ENCODE assay signal across 8 cellular contexts in the genomic region with DNA sequence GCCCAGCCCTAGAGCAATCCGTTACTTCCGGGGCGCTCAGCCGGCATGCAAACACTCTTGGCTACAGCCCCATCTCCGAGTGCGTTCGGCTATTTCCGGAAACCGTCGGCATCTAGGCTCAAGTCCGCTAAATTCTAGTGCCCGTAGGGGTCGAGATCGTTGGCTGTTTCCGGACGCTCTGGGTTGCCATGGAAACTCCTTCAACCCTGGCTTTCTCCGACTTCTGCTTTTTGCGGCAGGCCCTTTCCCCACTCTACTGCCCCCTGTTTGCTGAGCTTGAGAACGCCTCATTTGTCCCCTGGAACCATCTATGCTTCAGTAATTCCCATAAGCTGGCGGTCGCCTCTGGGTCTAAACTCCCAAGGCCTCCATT. TPM values are rescaled to one million over a fixed set of nuclear protein-coding genes. Genes with fewer than 3 reads are reported as not detected.
DNase-seq lines count a peak whose midpoint lies in the region; ATAC-seq and TF ChIP-seq lines count a peak whose summit lies in the region.

No MANE protein-coding gene starts in this region.

- no peaks in the 10 kb centered on the region for H3K4me1 ChIP-seq in endodermal cell (ENCODE audit: control insufficient read depth, insufficient read depth, low read length)

- TF ChIP-seq CTCF in Calu3 (IDR thresholded peaks at IDR 0.05; ENCODE audit: unreplicated experiment) (no peak), endodermal cell (conservative IDR thresholded peaks at IDR 0.05) (peak; percentile 83)

- 0 to 1% methylated on average over 18 to 21 of the region's 21 CpGs for WGBS in endodermal cell (ENCODE audit: insufficient coverage in 1 of 2, insufficient read length in 1 of 2), 2 experiments

- H3K27ac Mint-ChIP-seq in Calu3 (ENCODE audit: unreplicated experiment) (peak overlapping the region; percentile 96), endodermal cell (peak overlapping the region; percentile 98)

- H3K4me3 Mint-ChIP-seq in Calu3 (ENCODE audit: low read depth, unreplicated experiment) (peak overlapping the region; percentile 90), endodermal cell (peak overlapping the region; percentile 79)

- H3K36me3 Mint-ChIP-seq in Calu3 (ENCODE audit: insufficient read depth, unreplicated experiment) (peaks cover 38% of the 10 kb centered on the region), endodermal cell (ENCODE audit: low read depth) (peaks cover 10% of the 10 kb centered on the region)

- peak overlapping the region; percentile 75 for H3K9ac ChIP-seq in endodermal cell (ENCODE audit: extremely low read depth, low read length, poor library complexity, severe bottlenecking)

- intact Hi-C loops in Calu3 (cut with micrococcal nuclease; ENCODE audit: unreplicated experiment): loop anchor here (5.0 kb wide), 1 partner anchor 40 kb away; no protein-coding TSS in a partner anchor

- BruUV-seq in Calu3 (replicated peaks; lab: Mats Ljungman, UMichigan): TSS peak; percentile 95

- H3K4me1 Mint-ChIP-seq in Calu3 (ENCODE audit: low read depth, unreplicated experiment): peaks cover 27% of the 10 kb centered on the region
- peaks cover 7% of the 10 kb centered on the region for H3K4me1 Mint-ChIP-seq in endodermal cell

- H3K27ac ChIP-seq in endodermal cell (ENCODE audit: low read depth, low read length): peak overlapping the region; percentile 88

- H3K27me3 Mint-ChIP-seq in Calu3 (ENCODE audit: unreplicated experiment) (no peaks in the 10 kb centered on the region), endodermal cell (ENCODE audit: insufficient read depth) (no peaks in the 10 kb centered on the region)

- CTCF ChIA-PET in Calu3 (lab: Charles Lee): interaction anchor here (2.6 kb wide), 1 partner anchor 40 kb away, joined by 20 read pairs; no protein-coding TSS in a partner anchor

- peak; percentile 54 for ATAC-seq in GM21367 (IDR thresholded peaks at IDR 0.05; ENCODE audit: unreplicated experiment)

- peak overlapping the region; percentile 75 for H3K4me3 ChIP-seq in endodermal cell (ENCODE audit: low read length)

- no peaks in the 10 kb centered on the region for H3K9me3 ChIP-seq in endodermal cell (ENCODE audit: control insufficient read depth, low read length)

- H3K9me3 Mint-ChIP-seq in Calu3 (ENCODE audit: low read depth, unreplicated experiment) (no peaks in the 10 kb centered on the region), endodermal cell (no peaks in the 10 kb centered on the region)

- H3K36me3 ChIP-seq in endodermal cell (ENCODE audit: control insufficient read depth, insufficient read depth, low read length): peaks cover 4% of the 10 kb centered on the region

- no peaks in the 10 kb centered on the region for H3K27me3 ChIP-seq in endodermal cell (ENCODE audit: control insufficient read depth, insufficient read depth, low read length, poor library complexity, severe bottlenecking)

- DNase-seq in Calu3 (peak; percentile 89), HT1080 (ENCODE audit: low read depth) (peak; percentile 97), NOMO-1 treated with DMSO at 0.1 percent for 48 hours (lab: John Stamatoyannopoulos, UW; ENCODE audit: unreplicated experiment) (peak; percentile 99), endodermal cell (peak; percentile 99), mesenteric fat pad (ENCODE audit: low spot score) (peak; percentile 98)
- peak; percentile 90 for DNase-seq in activated CD8-positive, alpha-beta memory T cell treated with anti-CD3 and anti-CD28 coated beads, Interleukin-2, amount 50 U/mL, for 1 hour (ENCODE audit: extremely low read depth)
- peak; percentile 89 for DNase-seq in stimulated activated CD8-positive, alpha-beta memory T cell treated with anti-CD3 and anti-CD28 coated beads, Interleukin-15, amount 100 ng/mL, for 24 hours (ENCODE audit: low read depth)

RNA-seq across cellular contexts. Expression of gene PIK3R2, which starts 0.5 kb away (rescaled TPM):
- total RNA-seq in Calu3 (2022) (22.5 and 23.2 TPM in 2 replicates), endodermal cell (10 to 100 TPM; 52.9 to 58.8 TPM), mesenteric fat pad (14.8 TPM)
- total RNA-seq in HT1080 (2014; rRNA removed; shearing (Covaris generic)): 17.5 and 21.1 TPM in 2 replicates
- 33.6 and 34.1 TPM in 2 replicates for polyA plus RNA-seq in HT1080 (2015; cell fraction: cytosol; rRNA removed)
- 20.0 and 21.7 TPM in 2 replicates for polyA plus RNA-seq in HT1080 (2015; cell fraction: nucleus; rRNA removed)
- 57.1 TPM for polyA plus RNA-seq in endodermal cell (2013, experiment 1 of 2)
- polyA plus RNA-seq in endodermal cell (2013, experiment 2 of 2): 50.7 TPM

RNA-seq across cellular contexts. Expression of gene IFI30, which starts 21.2 kb away (rescaled TPM):
- total RNA-seq in Calu3 (2022) (22.4 and 41.8 TPM in 2 replicates), endodermal cell (10 to 100 TPM; 10.6 to 11.0 TPM), mesenteric fat pad (236 TPM)
- total RNA-seq in HT1080 (2014; rRNA removed; shearing (Covaris generic)): 1.5 and 2.3 TPM in 2 replicates
- polyA plus RNA-seq in HT1080 (2015; cell fraction: cytosol; rRNA removed): 0.45 and 2.5 TPM in 2 replicates
- polyA plus RNA-seq in HT1080 (2015; cell fraction: nucleus; rRNA removed): 2.1 and 2.8 TPM in 2 replicates
- polyA plus RNA-seq in endodermal cell (2013, experiment 1 of 2): 6.8 TPM
- 3.1 TPM for polyA plus RNA-seq in endodermal cell (2013, experiment 2 of 2)

RNA-seq across cellular contexts. Expression of gene MPV17L2, which starts 40.6 kb away (rescaled TPM):
- total RNA-seq in Calu3 (2022) (10.9 and 11.5 TPM in 2 replicates), endodermal cell (10 to 100 TPM; 20.9 to 21.8 TPM), mesenteric fat pad (10.7 TPM)
- total RNA-seq in HT1080 (2014; rRNA removed; shearing (Covaris generic)): 17.0 and 23.4 TPM in 2 replicates
- 11.5 and 12.9 TPM in 2 replicates for polyA plus RNA-seq in HT1080 (2015; cell fraction: cytosol; rRNA removed)
- polyA plus RNA-seq in HT1080 (2015; cell fraction: nucleus; rRNA removed): 5.4 and 8.7 TPM in 2 replicates
- 21.9 TPM for polyA plus RNA-seq in endodermal cell (2013, experiment 1 of 2)
- polyA plus RNA-seq in endodermal cell (2013, experiment 2 of 2): 18.8 TPM

RNA-seq across cellular contexts. Expression of gene RAB3A, which starts 51.4 kb away (rescaled TPM):
- 1.9 TPM in 2 replicates for total RNA-seq in Calu3 (2022)
- 1.3 and 2.4 TPM in 2 replicates for total RNA-seq in HT1080 (2014; rRNA removed; shearing (Covaris generic))
- 0.53 and 1.2 TPM in 2 replicates for polyA plus RNA-seq in HT1080 (2015; cell fraction: cytosol; rRNA removed)
- 0.20 and 0.90 TPM in 2 replicates for polyA plus RNA-seq in HT1080 (2015; cell fraction: nucleus; rRNA removed)
- total RNA-seq in endodermal cell: 1 to 10 TPM; 3.6 to 3.9 TPM
- polyA plus RNA-seq in endodermal cell (2013, experiment 1 of 2): 13.9 TPM
- polyA plus RNA-seq in endodermal cell (2013, experiment 2 of 2): 13.6 TPM
- total RNA-seq in mesenteric fat pad: 3.0 TPM

RNA-seq across cellular contexts. Expression of gene MAST3, which starts 54.9 kb away (rescaled TPM):
- total RNA-seq in Calu3 (2022) (5.5 and 5.9 TPM in 2 replicates), endodermal cell (10 to 100 TPM; 13.0 to 15.1 TPM), mesenteric fat pad (19.1 TPM)
- 1.4 and 2.3 TPM in 2 replicates for total RNA-seq in HT1080 (2014; rRNA removed; shearing (Covaris generic))
- polyA plus RNA-seq in HT1080 (2015; cell fraction: cytosol; rRNA removed): 2.9 TPM in 2 replicates
- polyA plus RNA-seq in HT1080 (2015; cell fraction: nucleus; rRNA removed): 4.6 and 5.5 TPM in 2 replicates
- polyA plus RNA-seq in endodermal cell (2013, experiment 1 of 2): 9.3 TPM
- 8.2 TPM for polyA plus RNA-seq in endodermal cell (2013, experiment 2 of 2)

Comparison
In these comparisons a context has a peak if more than half of its experiments do, and no peak if none do; other contexts are left out.
1. Peak in every context shown above with its lines: DNase-seq, ATAC-seq, H3K4me3 ChIP-seq and H3K27ac ChIP-seq.